Comparison of ENCODE assay signal across 1 cellular context in genomic region chr3:47522082-47522987, GRCh38.
TF ChIP-seq lines count a peak whose summit lies in the region.

No MANE protein-coding gene starts in this region.

TF ChIP-seq in HepG2, 621 proteins besides CTCF, POLR2A, EP300 and RAD21 (continued from another document and continues in another):
- TF ChIP-seq ZKSCAN5 (CRISPR knock-in tag; IDR thresholded peaks at IDR 0.05) (no peak), RFX1 (IDR thresholded peaks at IDR 0.05) (no peak), CENPX (CRISPR knock-in tag; IDR thresholded peaks at IDR 0.05) (no peak), FOSL1 (CRISPR knock-in tag; IDR thresholded peaks at IDR 0.05; ENCODE audit: borderline replicate concordance) (no peak), HOMEZ (CRISPR knock-in tag; IDR thresholded peaks at IDR 0.05; ENCODE audit: low read depth) (no peak), ZNF770 (CRISPR knock-in tag; IDR thresholded peaks at IDR 0.05) (no peak), ZFP36 (IDR thresholded peaks at IDR 0.05; ENCODE audit: borderline replicate concordance, low read depth, low read length, partially characterized antibody) (no peak), SRY (CRISPR knock-in tag; IDR thresholded peaks at IDR 0.05) (no peak), BRF2 (CRISPR knock-in tag; IDR thresholded peaks at IDR 0.05) (0 out of 2 replicates have a peak, but pooled peaks have one; percentile 52), ELF4 (CRISPR knock-in tag; IDR thresholded peaks at IDR 0.05; ENCODE audit: borderline replicate concordance) (no peak), ZNF792 (CRISPR knock-in tag; IDR thresholded peaks at IDR 0.05) (0 out of 2 replicates have a peak, but pooled peaks have one; percentile 36), ZSCAN21 (CRISPR knock-in tag; IDR thresholded peaks at IDR 0.05; ENCODE audit: borderline replicate concordance) (peak; percentile 45; the same call in 1 of the 2 replicates), RORA (CRISPR knock-in tag; IDR thresholded peaks at IDR 0.05) (no peak), ZNF33B (CRISPR knock-in tag; IDR thresholded peaks at IDR 0.05) (no peak), ZNF460 (CRISPR knock-in tag; IDR thresholded peaks at IDR 0.05; ENCODE audit: borderline replicate concordance) (no peak), NFKB2 (CRISPR knock-in tag; IDR thresholded peaks at IDR 0.05; ENCODE audit: borderline replicate concordance) (no peak; the same call in 1 of the 2 replicates), ZMAT5 (CRISPR knock-in tag; IDR thresholded peaks at IDR 0.05; ENCODE audit: borderline replicate concordance, low read depth) (no peak), ZFP91 (CRISPR knock-in tag; IDR thresholded peaks at IDR 0.05; ENCODE audit: borderline replicate concordance) (no peak; the same call in 1 of the 2 replicates), ZNF574 (CRISPR knock-in tag; IDR thresholded peaks at IDR 0.05) (peak; percentile 72), HDAC6 (IDR thresholded peaks at IDR 0.05; ENCODE audit: low read depth, low read length) (no peak), SETDB1 (CRISPR knock-in tag; IDR thresholded peaks at IDR 0.05; ENCODE audit: borderline replicate concordance) (no peak), ZNF484 (CRISPR knock-in tag; IDR thresholded peaks at IDR 0.05; ENCODE audit: borderline replicate concordance, low read depth) (no peak), E2F2 (CRISPR knock-in tag; IDR thresholded peaks at IDR 0.05; ENCODE audit: borderline replicate concordance) (no peak), ZNF207 (IDR thresholded peaks at IDR 0.05; ENCODE audit: borderline replicate concordance) (no peak), ZNF160 (CRISPR knock-in tag; IDR thresholded peaks at IDR 0.05) (no peak), RFXANK (CRISPR knock-in tag; IDR thresholded peaks at IDR 0.05) (no peak), ZNF710 (CRISPR knock-in tag; IDR thresholded peaks at IDR 0.05; ENCODE audit: borderline replicate concordance) (peak; percentile 24; the same call in 1 of the 2 replicates), PPARG (CRISPR knock-in tag; conservative IDR thresholded peaks at IDR 0.05) (no peak), SNAPC2 (CRISPR knock-in tag; IDR thresholded peaks at IDR 0.05) (peak; percentile 58; the same call in 1 of the 2 replicates), IRF9 (CRISPR knock-in tag; IDR thresholded peaks at IDR 0.05; ENCODE audit: borderline replicate concordance) (peak; percentile 72; the same call in 1 of the 2 replicates), ZNF670 (CRISPR knock-in tag; IDR thresholded peaks at IDR 0.05; ENCODE audit: borderline replicate concordance) (no peak), RBFOX2 (IDR thresholded peaks at IDR 0.05; ENCODE audit: low read depth, low read length) (no peak), BORCS8-MEF2B (CRISPR knock-in tag; IDR thresholded peaks at IDR 0.05) (peak; percentile 92), MLLT10 (CRISPR knock-in tag; IDR thresholded peaks at IDR 0.05) (no peak), RFXAP (CRISPR knock-in tag; IDR thresholded peaks at IDR 0.05; ENCODE audit: borderline replicate concordance) (peak; percentile 33; the same call in 1 of the 2 replicates), MEIS1 (CRISPR knock-in tag; IDR thresholded peaks at IDR 0.05; ENCODE audit: borderline replicate concordance) (peak; percentile 34; the same call in 1 of the 2 replicates), ZNF607 (CRISPR knock-in tag; IDR thresholded peaks at IDR 0.05; ENCODE audit: borderline replicate concordance) (no peak), CENPBD1 (CRISPR knock-in tag; IDR thresholded peaks at IDR 0.05; ENCODE audit: borderline replicate concordance, low read depth) (no peak), GATAD1 (CRISPR knock-in tag; IDR thresholded peaks at IDR 0.05) (no peak), LBX2 (CRISPR knock-in tag; IDR thresholded peaks at IDR 0.05; ENCODE audit: borderline replicate concordance) (peak; percentile 26; the same call in 1 of the 2 replicates), TFE3 (CRISPR knock-in tag; IDR thresholded peaks at IDR 0.05) (peak; percentile 66), MEF2D (CRISPR knock-in tag; IDR thresholded peaks at IDR 0.05) (0 out of 2 replicates have a peak, but pooled peaks have one; percentile 32), ZSCAN25 (CRISPR knock-in tag; IDR thresholded peaks at IDR 0.05) (peak; percentile 51; the same call in 1 of the 2 replicates), NPAS2 (CRISPR knock-in tag; IDR thresholded peaks at IDR 0.05; ENCODE audit: borderline replicate concordance) (no peak), SMAD9 (CRISPR knock-in tag; IDR thresholded peaks at IDR 0.05) (0 out of 2 replicates have a peak, but pooled peaks have one; percentile 73), ZNF605 (CRISPR knock-in tag; IDR thresholded peaks at IDR 0.05) (peak; percentile 49; the same call in 1 of the 2 replicates), KMT2B (CRISPR knock-in tag; IDR thresholded peaks at IDR 0.05) (no peak; the same call in 1 of the 2 replicates), MAF1 (CRISPR knock-in tag; IDR thresholded peaks at IDR 0.05; ENCODE audit: borderline replicate concordance) (no peak), PHF21A (CRISPR knock-in tag; IDR thresholded peaks at IDR 0.05) (peak; percentile 31; the same call in 1 of the 2 replicates)
